1 cellular context compared by ENCODE assay signal in genomic region chr17:7133916-7134315, GRCh38.
TF ChIP-seq lines count a peak whose summit lies in the region.

No MANE protein-coding gene starts in this region.

TF ChIP-seq in GM12878, 131 proteins besides CTCF, POLR2A, EP300 and RAD21:
- TF ChIP-seq MLLT1 (IDR thresholded peaks at IDR 0.05) = peak; percentile 68
- TF ChIP-seq SIX5 (IDR thresholded peaks at IDR 0.05; ENCODE audit: low read depth, low read length, severe bottlenecking) = no peak
